Comparison of ENCODE assay signal across 19 cellular contexts in the genomic region with DNA sequence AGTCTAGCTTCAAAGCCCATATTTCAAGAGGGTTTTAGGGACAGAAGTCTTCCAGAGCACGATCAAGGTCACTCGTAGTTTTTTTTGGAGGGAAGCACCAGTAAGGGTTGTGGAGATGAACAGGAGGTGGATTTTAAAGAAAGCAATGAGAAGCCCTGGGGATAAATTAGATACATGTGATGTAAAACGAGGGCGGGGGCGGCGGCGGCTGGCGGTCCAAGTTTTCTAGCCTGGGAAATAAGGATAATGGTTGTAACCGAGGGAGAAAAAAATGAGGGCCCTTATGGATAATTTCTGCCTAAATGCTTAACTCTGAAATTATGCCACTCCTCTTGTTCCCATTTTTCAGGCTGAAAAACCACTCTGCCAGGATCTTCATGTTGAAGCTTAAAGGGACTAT.
DNase-seq lines count a peak whose midpoint lies in the region; ATAC-seq and TF ChIP-seq lines count a peak whose summit lies in the region.
"Had no signal": no experiment of that assay in that cellular context is flagged by ENCODE, and none has a peak within 500 bp of the region (broad histone marks: within the 10 kb centered on the region; RNA-seq: fewer than 3 reads in every experiment).

No MANE protein-coding gene starts in this region.

- no peak overlapping the region for H2AFZ ChIP-seq in Loucy (ENCODE audit: low read length)

- H3K9ac ChIP-seq in Loucy (ENCODE audit: low read depth, low read length, poor library complexity, severe bottlenecking) = no peak overlapping the region

- H3K27me3 ChIP-seq in Loucy (ENCODE audit: insufficient read depth, low read length, poor library complexity, severe bottlenecking) = no peaks in the 10 kb centered on the region

- peaks cover 49% of the 10 kb centered on the region for H3K4me1 ChIP-seq in Loucy (ENCODE audit: insufficient read depth, low read length, poor library complexity, severe bottlenecking)
- H3K4me1 ChIP-seq: HAP-1 had no signal

- no peak for ATAC-seq in natural killer cell
- ATAC-seq in natural killer cell treated with Interleukin-12 subunit alpha and Interleukin-12 subunit beta and Interleukin-15 and Interleukin-18, amount 100 ng/mL, for 72 hours = no peak
- ATAC-seq in stimulated activated naive CD8-positive, alpha-beta T cell treated with anti-CD3 and anti-CD28 coated beads, Interleukin-15, amount 100 ng/mL, for 72 hours = no peak
- ATAC-seq in left colon = no peak
- ATAC-seq: HepG2, K562, Right ventricle myocardium inferior had no signal

- H3K9me2 ChIP-seq in Loucy (replicated peaks; ENCODE audit: low read depth, low read length) = no peaks in the 10 kb centered on the region

- peaks cover 8% of the 10 kb centered on the region for H3K36me3 Mint-ChIP-seq in natural killer cell
- peaks cover 16% of the 10 kb centered on the region for H3K36me3 Mint-ChIP-seq in natural killer cell treated with Interleukin-12 subunit alpha and Interleukin-12 subunit beta and Interleukin-15 and Interleukin-18, amount 100 ng/mL, for 72 hours
- peaks cover 8 to 14% (median 11%) of the 10 kb centered on the region in 3 donors for H3K36me3 Mint-ChIP-seq in immature natural killer cell

- H3K9me3 ChIP-seq in Loucy (ENCODE audit: insufficient read depth, low read depth, low read length) = peaks cover 9% of the 10 kb centered on the region
- H3K9me3 ChIP-seq: HAP-1 had no signal

- peak overlapping the region; percentile 7 for H3K4me2 ChIP-seq in Loucy (ENCODE audit: low read depth, low read length, poor library complexity, severe bottlenecking)

- H3K4me1 Mint-ChIP-seq in natural killer cell (peaks cover 58 to 69% of the 10 kb centered on the region in 2 donors), immature natural killer cell (peaks cover 78 to 92% of the 10 kb centered on the region in 2 donors)
- peaks cover 47 to 57% of the 10 kb centered on the region in 2 donors for H3K4me1 Mint-ChIP-seq in natural killer cell treated with Interleukin-12 subunit alpha and Interleukin-12 subunit beta and Interleukin-15 and Interleukin-18, amount 100 ng/mL, for 72 hours (ENCODE audit: low read depth in 2 of 2)
- peaks cover 71% of the 10 kb centered on the region for H3K4me1 Mint-ChIP-seq in stimulated activated naive CD8-positive, alpha-beta T cell treated with anti-CD3 and anti-CD28 coated beads, Interleukin-15, amount 100 ng/mL, for 72 hours

- H3K27ac Mint-ChIP-seq in natural killer cell (peak overlapping the region in 1 of 2 donors; percentile 8), immature natural killer cell (peak overlapping the region in 5 of 6 donors; percentile 33 to 82 (median 78))
- peak overlapping the region in 1 of 2 donors; percentile 73 for H3K27ac Mint-ChIP-seq in natural killer cell treated with Interleukin-12 subunit alpha and Interleukin-12 subunit beta and Interleukin-15 and Interleukin-18, amount 100 ng/mL, for 72 hours
- peak overlapping the region; percentile 20 to 34 for H3K27ac Mint-ChIP-seq in stimulated activated naive CD8-positive, alpha-beta T cell treated with anti-CD3 and anti-CD28 coated beads, Interleukin-15, amount 100 ng/mL, for 72 hours

- intact Hi-C loops in natural killer cell (cut with micrococcal nuclease) = no loop called here
- intact Hi-C loops in left colon (cut with DNase I, micrococcal nuclease) = loop anchor here in 1 of 2 donors (10.0 kb wide), 1 partner anchor 185 kb away; no protein-coding TSS in a partner anchor

- H3K36me3 ChIP-seq in Loucy (ENCODE audit: insufficient read depth, low read length) = no peaks in the 10 kb centered on the region
- H3K36me3 ChIP-seq: HAP-1 had no signal

- no peak for TF ChIP-seq CTCF in natural killer cell (IDR thresholded peaks at IDR 0.05)
- no peak for TF ChIP-seq CTCF in Loucy (conservative IDR thresholded peaks at IDR 0.05; ENCODE audit: low read length)

- peak overlapping the region; percentile 1 for H3K4me3 ChIP-seq in Loucy (ENCODE audit: low read length, poor library complexity, severe bottlenecking)
- H3K4me3 ChIP-seq: HAP-1, K562 had no signal

- no peaks in the 10 kb centered on the region for H3F3A ChIP-seq in Loucy (ENCODE audit: low read depth)

- no peaks in the 10 kb centered on the region for H3K27me3 Mint-ChIP-seq in natural killer cell (ENCODE audit: low read depth in 2 of 2)
- no peaks in the 10 kb centered on the region for H3K27me3 Mint-ChIP-seq in natural killer cell treated with Interleukin-12 subunit alpha and Interleukin-12 subunit beta and Interleukin-15 and Interleukin-18, amount 100 ng/mL, for 72 hours
- H3K27me3 Mint-ChIP-seq in immature natural killer cell (ENCODE audit: low read depth in 3 of 3) = peaks cover 0 to 2% (median 1%) of the 10 kb centered on the region in 3 donors
- no peaks in the 10 kb centered on the region for H3K27me3 Mint-ChIP-seq in stimulated activated naive CD8-positive, alpha-beta T cell treated with anti-CD3 and anti-CD28 coated beads, Interleukin-15, amount 100 ng/mL, for 72 hours
- H3K27me3 Mint-ChIP-seq: CD4-positive, alpha-beta memory T cell had no signal

- peaks cover 91% of the 10 kb centered on the region for H3K79me2 ChIP-seq in Loucy (ENCODE audit: insufficient read depth, low read length)

- H3K4me3 Mint-ChIP-seq in natural killer cell = peak overlapping the region; percentile 38
- no peak overlapping the region for H3K4me3 Mint-ChIP-seq in natural killer cell treated with Interleukin-12 subunit alpha and Interleukin-12 subunit beta and Interleukin-15 and Interleukin-18, amount 100 ng/mL, for 72 hours
- H3K4me3 Mint-ChIP-seq in immature natural killer cell = peak overlapping the region in 1 of 5 donors; percentile 46
- no peak overlapping the region for H3K4me3 Mint-ChIP-seq in stimulated activated naive CD8-positive, alpha-beta T cell treated with anti-CD3 and anti-CD28 coated beads, Interleukin-15, amount 100 ng/mL, for 72 hours
- H3K4me3 Mint-ChIP-seq: CD4-positive, alpha-beta memory T cell had no signal

- H3K9me3 Mint-ChIP-seq in natural killer cell (no peaks in the 10 kb centered on the region), immature natural killer cell (peaks cover 0 to 1% (median 0%) of the 10 kb centered on the region in 6 donors)
- peaks cover 6% of the 10 kb centered on the region for H3K9me3 Mint-ChIP-seq in natural killer cell treated with Interleukin-12 subunit alpha and Interleukin-12 subunit beta and Interleukin-15 and Interleukin-18, amount 100 ng/mL, for 72 hours
- peaks cover 18 to 20% of the 10 kb centered on the region in 2 donors for H3K9me3 Mint-ChIP-seq in stimulated activated naive CD8-positive, alpha-beta T cell treated with anti-CD3 and anti-CD28 coated beads, Interleukin-15, amount 100 ng/mL, for 72 hours

- H4K20me1 ChIP-seq in Loucy (ENCODE audit: insufficient read depth, low read length, poor library complexity, severe bottlenecking) = no peaks in the 10 kb centered on the region

- DNase-seq in natural killer cell = no peak
- no peak for DNase-seq in natural killer cell treated with Interleukin-12 subunit alpha and Interleukin-12 subunit beta and Interleukin-15 and Interleukin-18, amount 100 ng/mL, for 72 hours (ENCODE audit: low spot score)
- no peak for DNase-seq in immature natural killer cell
- DNase-seq in stimulated activated naive CD8-positive, alpha-beta T cell treated with anti-CD3 and anti-CD28 coated beads, Interleukin-15, amount 100 ng/mL, for 72 hours = no peak
- DNase-seq in ecto neural progenitor cell (ENCODE audit: low spot score) = no peak
- DNase-seq in left colon = no peak
- DNase-seq: CD4-positive, alpha-beta memory T cell; MM.1S; NCI-H1048; NCI-H1436; NCI-H187 treated with DMSO at 0.1 percent for 48 hours; NCI-H2107; NCI-H446 treated with DMSO at 0.1 percent for 48 hours; NCI-H526 treated with DMSO at 0.1 percent for 48 hours had no signal
